ENCODE assay signal across 15 cellular contexts in genomic region chr18:47263828-47264314, GRCh38. TPM values are rescaled to one million over a fixed set of nuclear protein-coding genes. Genes with fewer than 3 reads are reported as not detected.
DNase-seq lines count a peak whose midpoint lies in the region; ATAC-seq, FAIRE-seq and TF ChIP-seq lines count a peak whose summit lies in the region.
"Had no signal": no experiment of that assay in that cellular context is flagged by ENCODE, and none has a peak within 500 bp of the region (broad histone marks: within the 10 kb centered on the region; RNA-seq: fewer than 3 reads in every experiment).

No MANE protein-coding gene starts in this region.

- no peak overlapping the region for H2AFZ ChIP-seq in K562 (ENCODE audit: low read depth, low read length)

- WGBS in K562 (ENCODE audit: insufficient coverage, low coverage, missing lambda C conversion rate), result 12% methylated on average over 28 of the region's 35 CpGs
- WGBS in suprapubic skin, result 5% methylated on average over 13 of the region's 35 CpGs

- no peak for TF ChIP-seq POLR2A in breast epithelium (IDR thresholded peaks at IDR 0.05)
- no peak for TF ChIP-seq POLR2A in K562 (conservative IDR thresholded peaks at IDR 0.05)
- no peak for TF ChIP-seq POLR2A in suprapubic skin (IDR thresholded peaks at IDR 0.05)

- no peak overlapping the region for H3K4me3 Mint-ChIP-seq in MCF 10A (ENCODE audit: unreplicated experiment)
- H3K4me3 Mint-ChIP-seq: activated CD8-positive, alpha-beta T cell treated with anti-CD3 and anti-CD28 coated beads, Interleukin-2, amount 10 ng/mL, durations not matched to agents 7 days and 5 days had no signal

- no peak for TF ChIP-seq CTCF in breast epithelium (IDR thresholded peaks at IDR 0.05)
- no peak for TF ChIP-seq CTCF in MCF 10A (IDR thresholded peaks at IDR 0.05; ENCODE audit: unreplicated experiment)
- TF ChIP-seq CTCF in K562 (IDR thresholded peaks at IDR 0.05 in 2 of 3, conservative IDR thresholded peaks at IDR 0.05 in 1 of 3; ENCODE audit: insufficient read depth in 2 of 3, low read depth in 1 of 3, low read length in 3 of 3), result no peak
- TF ChIP-seq CTCF in suprapubic skin (IDR thresholded peaks at IDR 0.05), result no peak

- H4K20me1 ChIP-seq in K562 (replicated peaks; ENCODE audit: control insufficient read depth, insufficient read depth, low read length), result no peaks in the 10 kb centered on the region

- H3K4me2 ChIP-seq in K562 (ENCODE audit: insufficient read depth, low read length), result no peak overlapping the region

- peaks cover 7% of the 10 kb centered on the region for H3K4me1 Mint-ChIP-seq in MCF 10A (ENCODE audit: insufficient read depth, unreplicated experiment)

- intact Hi-C loops in breast epithelium (cut with DNase I; ENCODE audit: low total_unique reads) (no loop called here), MCF 10A (cut with micrococcal nuclease) (no loop called here), K562 (cut with micrococcal nuclease) (no loop called here)

- H3K9ac ChIP-seq in K562 (ENCODE audit: insufficient read depth in 1 of 2, low read depth in 2 of 2, low read length in 2 of 2), result no peak overlapping the region
- no peak overlapping the region for H3K9ac ChIP-seq in iPS-20b (ENCODE audit: low read depth, low read length)

- no peak for TF ChIP-seq RAD21 in K562 (CRISPR knock-in tag; conservative IDR thresholded peaks at IDR 0.05 in 1 of 2, IDR thresholded peaks at IDR 0.05 in 1 of 2)

- ATAC-seq in K562, result no peak
- ATAC-seq in HG03457 (IDR thresholded peaks at IDR 0.05; ENCODE audit: unreplicated experiment), result no peak
- ATAC-seq: activated CD8-positive, alpha-beta T cell treated with anti-CD3 and anti-CD28 coated beads, Interleukin-2, amount 10 ng/mL, durations not matched to agents 7 days and 5 days had no signal

- no peaks in the 10 kb centered on the region for H3K9me3 Mint-ChIP-seq in MCF 10A (ENCODE audit: unreplicated experiment)

- no peaks in the 10 kb centered on the region for H3K79me2 ChIP-seq in K562 (ENCODE audit: control insufficient read depth, insufficient read depth, low read length)

- no peak for TF ChIP-seq EP300 in K562 (IDR thresholded peaks at IDR 0.05; ENCODE audit: low read length)
- no peak for TF ChIP-seq EP300 in suprapubic skin (IDR thresholded peaks at IDR 0.05)

- CTCF ChIA-PET in MCF 10A (lab: Yijun Ruan, JAX) (no interaction called here), K562 (lab: Yijun Ruan, JAX; ENCODE audit: low intra/inter-chr PET ratio) (no interaction called here)

- BruUV-seq in MCF 10A (replicated peaks; lab: Mats Ljungman, UMichigan) (no TSS peak), K562 (replicated peaks; lab: Mats Ljungman, UMichigan) (no TSS peak)

- POLR2A ChIA-PET in MCF 10A (lab: Yijun Ruan, JAX), result interaction anchor here (1.1 kb wide), 1 partner anchor 7 kb away, joined by 3 read pairs; no protein-coding TSS in a partner anchor
- POLR2A ChIA-PET in K562 (lab: Yijun Ruan, JAX), result no interaction called here

- H3K36me3 ChIP-seq in breast epithelium (no peaks in the 10 kb centered on the region), K562 (ENCODE audit: control insufficient read depth, insufficient read depth, low read length) (no peaks in the 10 kb centered on the region), iPS-20b (ENCODE audit: insufficient read depth, low read depth, low read length) (no peaks in the 10 kb centered on the region), suprapubic skin (no peaks in the 10 kb centered on the region)

- H3K9me1 ChIP-seq in K562 (ENCODE audit: control insufficient read depth, insufficient read depth, low read length), result no peaks in the 10 kb centered on the region

- DNase-seq in breast epithelium (ENCODE audit: low spot score in 2 of 2), result no peak
- no peak for DNase-seq in MCF 10A (ENCODE audit: unreplicated experiment)
- DNase-seq in K562 (ENCODE audit: extremely low read depth in 1 of 4, low spot score in 3 of 4), result no peak
- DNase-seq in suprapubic skin (ENCODE audit: low spot score in 2 of 2), result no peak
- no peak for DNase-seq in NCI-H748 (lab: John Stamatoyannopoulos, UW; ENCODE audit: unreplicated experiment)
- no peak for DNase-seq in NCI-H1436 (lab: John Stamatoyannopoulos, UW)
- DNase-seq: activated CD8-positive, alpha-beta T cell treated with anti-CD3 and anti-CD28 coated beads, Interleukin-2, amount 10 ng/mL, durations not matched to agents 7 days and 5 days; AML-193; DND-41; NCI-H2081; small intestine had no signal

- peaks cover 14% of the 10 kb centered on the region for H3K27me3 Mint-ChIP-seq in MCF 10A (ENCODE audit: insufficient read depth, unreplicated experiment)

- no peaks in the 10 kb centered on the region for H3K36me3 Mint-ChIP-seq in MCF 10A (ENCODE audit: insufficient read depth, unreplicated experiment)

- H3K4me3 ChIP-seq in breast epithelium, result peak overlapping the region in 2 of 3 donors; percentile 10 to 55
- no peak overlapping the region for H3K4me3 ChIP-seq in K562
- peak overlapping the region; percentile 86 for H3K4me3 ChIP-seq in iPS-20b (ENCODE audit: low read length)
- H3K4me3 ChIP-seq in suprapubic skin, result peak overlapping the region; percentile 31

- H3K27me3 ChIP-seq in breast epithelium (peaks cover 7 to 70% of the 10 kb centered on the region in 2 donors), K562 (ENCODE audit: control insufficient read depth in 2 of 2, insufficient read depth in 2 of 2, low read length in 2 of 2) (peaks cover 0 to 23% of the 10 kb centered on the region in 2 experiments; a peak in 2 of 5 replicates), iPS-20b (ENCODE audit: insufficient read depth, low read length) (peaks cover 99% of the 10 kb centered on the region), suprapubic skin (peaks cover 74% of the 10 kb centered on the region)

- H3K9me3 ChIP-seq in breast epithelium, result no peaks in the 10 kb centered on the region
- no peaks in the 10 kb centered on the region for H3K9me3 ChIP-seq in K562 (replicated peaks; ENCODE audit: control insufficient read depth, insufficient read depth, low read depth, low read length)
- H3K9me3 ChIP-seq in iPS-20b (ENCODE audit: insufficient read depth, low read depth, low read length), result peaks cover 3% of the 10 kb centered on the region; the same call in 1 of the 2 replicates
- H3K9me3 ChIP-seq in suprapubic skin, result no peaks in the 10 kb centered on the region

- FAIRE-seq in K562 (lab: Jason Lieb, UNC), result no peak
- FAIRE-seq: small intestine had no signal

- H3K27ac Mint-ChIP-seq in MCF 10A (ENCODE audit: low read depth, unreplicated experiment), result no peak overlapping the region
- H3K27ac Mint-ChIP-seq: activated CD8-positive, alpha-beta T cell treated with anti-CD3 and anti-CD28 coated beads, Interleukin-2, amount 10 ng/mL, durations not matched to agents 7 days and 5 days had no signal

- H3K27ac ChIP-seq in breast epithelium (no peak overlapping the region), K562 (ENCODE audit: extremely low read depth, low read depth, low read length) (no peak overlapping the region), iPS-20b (ENCODE audit: low read length) (no peak overlapping the region), suprapubic skin (no peak overlapping the region)

- in situ Hi-C loops in K562 (cut with MboI), result no loop called here

- H3K4me1 ChIP-seq in breast epithelium (no peaks in the 10 kb centered on the region), K562 (replicated peaks in 1 of 2; ENCODE audit: control insufficient read depth in 2 of 2, insufficient read depth in 2 of 2, low read length in 2 of 2) (peaks cover 0 to 10% of the 10 kb centered on the region in 2 experiments; a peak in 2 of 5 replicates), iPS-20b (ENCODE audit: insufficient read depth, low read length) (peaks cover 7% of the 10 kb centered on the region; the same call in 1 of the 2 replicates), suprapubic skin (peaks cover 24% of the 10 kb centered on the region)

TF ChIP-seq in K562, 482 proteins besides CTCF, POLR2A, EP300 and RAD21:
- TF ChIP-seq HNRNPLL (IDR thresholded peaks at IDR 0.05; ENCODE audit: low read depth, low read length, poor library complexity, severe bottlenecking), result peak; percentile 45
- TF ChIP-seq MECOM (CRISPR knock-in tag; IDR thresholded peaks at IDR 0.05), result no peak

RNA-seq across cellular contexts. Expression of gene SKOR2, which starts 12.4 kb away (rescaled TPM):
- total RNA-seq in breast epithelium (not detected), MCF 10A (2022) (not detected in 2 replicates), K562 (2014; rRNA removed) (not detected in 2 replicates), K562 (2014; rRNA removed; fragmentation: Illumina TruSeq; extraction: Trizol) (not detected in 2 replicates), K562 (2015; rRNA removed; fragmentation: Illumina TruSeq; extraction: Trizol) (not detected in 2 replicates), K562 (2021) (not detected in 2 replicates), suprapubic skin (not detected)
- total RNA-seq in K562 (2011; cell fraction: chromatin; rRNA removed; ENCODE audit: low replicate concordance), result not detected in 2 replicates
- total RNA-seq in K562 (2011; cell fraction: nucleolus; rRNA removed), result not detected in 2 replicates
- total RNA-seq in K562 (2011; cell fraction: nucleoplasm; rRNA removed), result not detected in 2 replicates
- polyA plus RNA-seq in K562 (2011; rRNA removed) (not detected in 2 replicates), K562 (2014; fragmentation: Illumina TruSeq; extraction: Trizol) (not detected in 2 replicates), K562 (2014; fragmentation: Nextera tagmentation; extraction: Ambion mirVana) (not detected), K562 (2014; rRNA removed) (not detected in 2 replicates)
- polyA plus RNA-seq in K562 (2011; cell fraction: cytosol; rRNA removed), result not detected in 2 replicates
- polyA plus RNA-seq in K562 (2011; cell fraction: nucleus; rRNA removed), result not detected in 2 replicates
- polyA plus RNA-seq in K562 (2012), result not detected in 2 replicates
- not detected in 2 replicates for polyA minus RNA-seq in K562 (2011; rRNA and poly(A)+ RNA removed)
- not detected in 2 replicates for polyA minus RNA-seq in K562 (2011; cell fraction: cytosol; rRNA and poly(A)+ RNA removed)
- polyA minus RNA-seq in K562 (2011; cell fraction: nucleus; rRNA and poly(A)+ RNA removed), result not detected in 2 replicates
- total RNA-seq: activated CD8-positive, alpha-beta T cell treated with anti-CD3 and anti-CD28 coated beads, Interleukin-2, amount 10 ng/mL, durations not matched to agents 7 days and 5 days; T-helper 2 cell treated with Interferon-gamma antibody and Interleukin-4, amounts not matched to agents 100 ng/mL and 5 ng/mL, for 36 hours had no signal
- polyA plus RNA-seq: adipose tissue, small intestine had no signal
